8 cellular contexts compared by ENCODE assay signal in genomic region chr21:33434770-33435360, GRCh38. TPM values are rescaled to one million over a fixed set of nuclear protein-coding genes. Genes with fewer than 3 reads are reported as not detected.
DNase-seq lines count a peak whose midpoint lies in the region; ATAC-seq and TF ChIP-seq lines count a peak whose summit lies in the region.

No MANE protein-coding gene starts in this region.

- intact Hi-C loops in activated T-helper 1 cell treated with anti-CD3 and anti-CD28 coated beads, Interleukin-12 subunit alpha, Interleukin-12 subunit beta, Interleukin-2, Interleukin-4 antibody, amounts not matched to agents 30 ng/mL and 10 ng/mL and 1 ng/mL, durations not matched to agents 14 hours and 24 hours and 36 hours (cut with micrococcal nuclease): loop anchor here (1.0 to 10.0 kb wide), 9 partner anchors 10 to 663 kb away; partner anchors contain the start of gene IFNAR1

- H3K4me3 Mint-ChIP-seq in activated T-helper 1 cell treated with anti-CD3 and anti-CD28 coated beads, Interleukin-12 subunit alpha, Interleukin-12 subunit beta, Interleukin-2, Interleukin-4 antibody, amounts not matched to agents 30 ng/mL and 10 ng/mL and 1 ng/mL, durations not matched to agents 14 hours and 24 hours and 36 hours: peak overlapping the region; percentile 13
- no peak overlapping the region for H3K4me3 Mint-ChIP-seq in glutamatergic neuron (ENCODE audit: unreplicated experiment)

- ATAC-seq in GM21825 (IDR thresholded peaks at IDR 0.05; ENCODE audit: unreplicated experiment): peak; percentile 87

- no peak for TF ChIP-seq CTCF in GM12864 (IDR thresholded peaks at IDR 0.05; ENCODE audit: low read depth, low read length, missing control alignments)
- TF ChIP-seq CTCF in glutamatergic neuron (IDR thresholded peaks at IDR 0.05; ENCODE audit: partially characterized antibody, unreplicated experiment): no peak

- peaks cover 39% of the 10 kb centered on the region for H3K36me3 Mint-ChIP-seq in activated T-helper 1 cell treated with anti-CD3 and anti-CD28 coated beads, Interleukin-12 subunit alpha, Interleukin-12 subunit beta, Interleukin-2, Interleukin-4 antibody, amounts not matched to agents 30 ng/mL and 10 ng/mL and 1 ng/mL, durations not matched to agents 14 hours and 24 hours and 36 hours (ENCODE audit: low read depth)
- H3K36me3 Mint-ChIP-seq in glutamatergic neuron (ENCODE audit: unreplicated experiment): no peaks in the 10 kb centered on the region

- H3K27ac ChIP-seq in skin epidermis: peak overlapping the region in 19 of 21 experiments; percentile 40 to 89 (median 72)

- H3K4me3 ChIP-seq in GM12864 (ENCODE audit: low read depth, low read length) (no peak overlapping the region), skin epidermis (no peak overlapping the region)

- peak overlapping the region; percentile 33 for H3K27ac Mint-ChIP-seq in activated T-helper 1 cell treated with anti-CD3 and anti-CD28 coated beads, Interleukin-12 subunit alpha, Interleukin-12 subunit beta, Interleukin-2, Interleukin-4 antibody, amounts not matched to agents 30 ng/mL and 10 ng/mL and 1 ng/mL, durations not matched to agents 14 hours and 24 hours and 36 hours
- H3K27ac Mint-ChIP-seq in glutamatergic neuron (ENCODE audit: unreplicated experiment): peak overlapping the region; percentile 67

- H3K4me1 Mint-ChIP-seq in activated T-helper 1 cell treated with anti-CD3 and anti-CD28 coated beads, Interleukin-12 subunit alpha, Interleukin-12 subunit beta, Interleukin-2, Interleukin-4 antibody, amounts not matched to agents 30 ng/mL and 10 ng/mL and 1 ng/mL, durations not matched to agents 14 hours and 24 hours and 36 hours (ENCODE audit: low read depth): peaks cover 33% of the 10 kb centered on the region
- H3K4me1 Mint-ChIP-seq in glutamatergic neuron (ENCODE audit: low read depth, unreplicated experiment): no peaks in the 10 kb centered on the region

- peak; percentile 92 for DNase-seq in GM12864 (ENCODE audit: low read depth)
- DNase-seq in LHCN-M2 (ENCODE audit: low read depth): peak; percentile 95
- peak; percentile 33 for DNase-seq in activated T-helper 1 cell treated with anti-CD3 and anti-CD28 coated beads, Interleukin-12 subunit alpha, Interleukin-12 subunit beta, Interleukin-2, Interleukin-4 antibody, amounts not matched to agents 30 ng/mL and 10 ng/mL and 1 ng/mL, durations not matched to agents 14 hours and 24 hours and 36 hours (ENCODE audit: low spot score)
- no peak for DNase-seq in glutamatergic neuron
- DNase-seq in DMS114 treated with DMSO at 0.1 percent for 48 hours (lab: John Stamatoyannopoulos, UW; ENCODE audit: unreplicated experiment): no peak
- DNase-seq in activated gamma-delta T cell (lab: John Stamatoyannopoulos, UW): no peak

- peaks cover 4% of the 10 kb centered on the region for H3K27me3 Mint-ChIP-seq in activated T-helper 1 cell treated with anti-CD3 and anti-CD28 coated beads, Interleukin-12 subunit alpha, Interleukin-12 subunit beta, Interleukin-2, Interleukin-4 antibody, amounts not matched to agents 30 ng/mL and 10 ng/mL and 1 ng/mL, durations not matched to agents 14 hours and 24 hours and 36 hours (ENCODE audit: insufficient read depth)
- H3K27me3 Mint-ChIP-seq in glutamatergic neuron (ENCODE audit: unreplicated experiment): peaks cover 2% of the 10 kb centered on the region

- no peaks in the 10 kb centered on the region for H3K9me3 Mint-ChIP-seq in activated T-helper 1 cell treated with anti-CD3 and anti-CD28 coated beads, Interleukin-12 subunit alpha, Interleukin-12 subunit beta, Interleukin-2, Interleukin-4 antibody, amounts not matched to agents 30 ng/mL and 10 ng/mL and 1 ng/mL, durations not matched to agents 14 hours and 24 hours and 36 hours
- H3K9me3 Mint-ChIP-seq in glutamatergic neuron (ENCODE audit: unreplicated experiment): peaks cover 5% of the 10 kb centered on the region

RNA-seq across cellular contexts. Expression of gene IFNGR2, which starts 31.7 kb away (rescaled TPM):
- total RNA-seq in LHCN-M2 (2014; rRNA removed): 45.4 and 52.7 TPM in 2 replicates
- 29.2 TPM for polyA plus RNA-seq in LHCN-M2 (2012)
- total RNA-seq in activated T-helper 1 cell treated with anti-CD3 and anti-CD28 coated beads, Interleukin-12 subunit alpha, Interleukin-12 subunit beta, Interleukin-2, Interleukin-4 antibody, amounts not matched to agents 30 ng/mL and 10 ng/mL and 1 ng/mL, durations not matched to agents 14 hours and 24 hours and 36 hours: 3.4 and 3.7 TPM in 2 replicates
- total RNA-seq in glutamatergic neuron (ENCODE audit: unreplicated experiment): 9.6 TPM

RNA-seq across cellular contexts. Expression of gene TMEM50B, which starts 44.9 kb away (rescaled TPM):
- total RNA-seq in LHCN-M2 (2014; rRNA removed) (28.6 and 37.0 TPM in 2 replicates), glutamatergic neuron (ENCODE audit: unreplicated experiment) (37.5 TPM)
- 12.7 TPM for polyA plus RNA-seq in LHCN-M2 (2012)
- total RNA-seq in activated T-helper 1 cell treated with anti-CD3 and anti-CD28 coated beads, Interleukin-12 subunit alpha, Interleukin-12 subunit beta, Interleukin-2, Interleukin-4 antibody, amounts not matched to agents 30 ng/mL and 10 ng/mL and 1 ng/mL, durations not matched to agents 14 hours and 24 hours and 36 hours: 12.0 and 14.0 TPM in 2 replicates

RNA-seq across cellular contexts. Expression of gene DNAJC28, which starts 56.7 kb away (rescaled TPM):
- total RNA-seq in LHCN-M2 (2014; rRNA removed) (0.77 and 1.1 TPM in 2 replicates), glutamatergic neuron (ENCODE audit: unreplicated experiment) (5.3 TPM)
- 0.53 TPM for polyA plus RNA-seq in LHCN-M2 (2012)
- 0.12 and 0.18 TPM in 2 replicates for total RNA-seq in activated T-helper 1 cell treated with anti-CD3 and anti-CD28 coated beads, Interleukin-12 subunit alpha, Interleukin-12 subunit beta, Interleukin-2, Interleukin-4 antibody, amounts not matched to agents 30 ng/mL and 10 ng/mL and 1 ng/mL, durations not matched to agents 14 hours and 24 hours and 36 hours

Comparison
In these comparisons a context has a peak if more than half of its experiments do, and no peak if none do; other contexts are left out.
1. DNase-seq: peak in GM12864 (single experiment), LHCN-M2 (single experiment) and activated T-helper 1 cell treated with anti-CD3 and anti-CD28 coated beads, Interleukin-12 subunit alpha, Interleukin-12 subunit beta, Interleukin-2, Interleukin-4 antibody, amounts not matched to agents 30 ng/mL and 10 ng/mL and 1 ng/mL, durations not matched to agents 14 hours and 24 hours and 36 hours (single experiment); none in glutamatergic neuron (single experiment), DMS114 treated with DMSO at 0.1 percent for 48 hours (single experiment) and activated gamma-delta T cell (single experiment).